In genomic region chr12:92105676-92106075, GRCh38 we compare ENCODE assay signal across 17 cellular contexts. TPM values are rescaled to one million over a fixed set of nuclear protein-coding genes. Genes with fewer than 3 reads are reported as not detected.
DNase-seq lines count a peak whose midpoint lies in the region; ATAC-seq, FAIRE-seq and TF ChIP-seq lines count a peak whose summit lies in the region.
"Had no signal": no experiment of that assay in that cellular context is flagged by ENCODE, and none has a peak within 500 bp of the region (broad histone marks: within the 10 kb centered on the region; RNA-seq: fewer than 3 reads in every experiment).

No MANE protein-coding gene starts in this region.

- no peaks in the 10 kb centered on the region for H3K27me3 ChIP-seq in H9 (ENCODE audit: insufficient read depth, low read length)
- H3K27me3 ChIP-seq: body of pancreas, uterus had no signal

- H2AFZ ChIP-seq in H9 (ENCODE audit: low read length): no peak overlapping the region

- no peak overlapping the region for H3K9ac ChIP-seq in H9 (ENCODE audit: extremely low read depth, insufficient read length, low read length)

- H3K56ac ChIP-seq in H9 (ENCODE audit: insufficient read length, low read depth, low read length): no peak overlapping the region

- peaks cover 53% of the 10 kb centered on the region for H3K4me1 Mint-ChIP-seq in activated naive CD4-positive, alpha-beta T cell treated with anti-CD3 and anti-CD28 coated beads, Interleukin-2, amount 10 ng/mL, durations not matched to agents 7 days and 5 days
- peaks cover 74% of the 10 kb centered on the region for H3K4me1 Mint-ChIP-seq in stimulated activated naive CD8-positive, alpha-beta T cell treated with anti-CD3 and anti-CD28 coated beads, Interleukin-15, amount 100 ng/mL, for 72 hours
- H3K4me1 Mint-ChIP-seq in H9: peaks cover 55 to 57% of the 10 kb centered on the region in 2 experiments

- no peak overlapping the region for H3K4me2 ChIP-seq in H9 (ENCODE audit: insufficient read depth, insufficient read length, low read length)

- no peaks in the 10 kb centered on the region for H4K20me1 ChIP-seq in H9 (ENCODE audit: control insufficient read depth, insufficient read depth, insufficient read length)

- H3K9me3 ChIP-seq in H9 (ENCODE audit: control insufficient read depth, low read depth, low read length): no peaks in the 10 kb centered on the region
- H3K9me3 ChIP-seq: body of pancreas, uterus had no signal

- no peak for TF ChIP-seq CTCF in H9 (conservative IDR thresholded peaks at IDR 0.05)

- H3K18ac ChIP-seq in H9 (ENCODE audit: insufficient read length, low read depth, low read length): no peak overlapping the region

- H3K4ac ChIP-seq in H9 (ENCODE audit: low read depth, low read length): no peak overlapping the region

- no peak for FAIRE-seq in GM12891 (lab: Jason Lieb, UNC)

- DNase-seq in activated naive CD4-positive, alpha-beta T cell treated with anti-CD3 and anti-CD28 coated beads, Interleukin-2, amount 10 ng/mL, durations not matched to agents 7 days and 5 days: no peak
- no peak for DNase-seq in activated naive CD4-positive, alpha-beta T cell treated with Interleukin-2 at 50 U/mL for 16 hours
- DNase-seq in NOMO-1 (lab: John Stamatoyannopoulos, UW; ENCODE audit: unreplicated experiment in 2 of 2): peak; percentile 76 to 78
- no peak for DNase-seq in activated naive CD4-positive, alpha-beta T cell treated with anti-CD3 and anti-CD28 coated beads, Interleukin-2, amount 50 U/mL, for 72 hours (ENCODE audit: low spot score in 2 of 2)
- DNase-seq in stimulated activated naive CD8-positive, alpha-beta T cell treated with anti-CD3 and anti-CD28 coated beads, Interleukin-15, amount 100 ng/mL, for 72 hours: no peak
- DNase-seq in GM12891 (ENCODE audit: insufficient read length, low spot score): no peak
- no peak for DNase-seq in H9
- DNase-seq: activated CD4-positive, alpha-beta T cell treated with anti-CD3 and anti-CD28 coated beads, Interleukin-2, amount 50 U/mL, for 48 hours; activated effector memory CD4-positive, alpha-beta T cell treated with Interleukin-2 at 50 U/mL for 16 hours; body of pancreas; EL; HFFc6; NCI-H1694 treated with DMSO at 0.1 percent for 48 hours; retina; uterus had no signal

- H3K14ac ChIP-seq in H9 (ENCODE audit: insufficient read depth, low read length): no peak overlapping the region

- H3K23ac ChIP-seq in H9 (ENCODE audit: insufficient read length, low read depth, low read length): no peak overlapping the region

- peaks cover 3% of the 10 kb centered on the region for H3K36me3 Mint-ChIP-seq in activated naive CD4-positive, alpha-beta T cell treated with anti-CD3 and anti-CD28 coated beads, Interleukin-2, amount 10 ng/mL, durations not matched to agents 7 days and 5 days
- peaks cover 3% of the 10 kb centered on the region in 2 donors for H3K36me3 Mint-ChIP-seq in activated naive CD4-positive, alpha-beta T cell treated with anti-CD3 and anti-CD28 coated beads, Interleukin-2, amount 50 U/mL, for 72 hours
- no peaks in the 10 kb centered on the region for H3K36me3 Mint-ChIP-seq in H9 (ENCODE audit: insufficient read depth in 1 of 3, low read depth in 3 of 3)

- no peaks in the 10 kb centered on the region for H3K23me2 ChIP-seq in H9 (ENCODE audit: insufficient read length, low read depth, low read length, poor library complexity, severe bottlenecking)

- peaks cover 7% of the 10 kb centered on the region; the same call in 1 of the 2 replicates for H3K4me1 ChIP-seq in H9 (ENCODE audit: insufficient read depth, low read length)

- no CpG with 5 or more reads among the region's 5 CpGs for WGBS in H9 (ENCODE audit: extremely low coverage, insufficient read length, low lambda C conversion rate)

- H2BK15ac ChIP-seq in H9 (ENCODE audit: low read depth, low read length): no peak overlapping the region

- H2BK120ac ChIP-seq in H9 (ENCODE audit: low read depth, low read length, poor library complexity, severe bottlenecking): no peak overlapping the region

- H4K8ac ChIP-seq in H9 (replicated peaks; ENCODE audit: insufficient read length, low read depth, low read length): no peak overlapping the region

- no peak overlapping the region for H3K27ac ChIP-seq in H9 (ENCODE audit: insufficient read length, low read depth, low read length)
- H3K27ac ChIP-seq: SK-N-MC, uterus had no signal

- H3K79me2 ChIP-seq in H9 (ENCODE audit: insufficient read depth, low read length): no peaks in the 10 kb centered on the region

- H3T11ph ChIP-seq in H9 (ENCODE audit: low read length): no peak overlapping the region

- H2BK20ac ChIP-seq in H9 (ENCODE audit: low read depth, low read length, poor library complexity, severe bottlenecking): no peak overlapping the region

- no peak for TF ChIP-seq POLR2A in GM12891 (IDR thresholded peaks at IDR 0.05; ENCODE audit: low read depth, low read length)

- H4K5ac ChIP-seq in H9 (ENCODE audit: insufficient read length, low read depth, low read length): no peak overlapping the region

- H3K9me3 Mint-ChIP-seq in activated naive CD4-positive, alpha-beta T cell treated with anti-CD3 and anti-CD28 coated beads, Interleukin-2, amount 10 ng/mL, durations not matched to agents 7 days and 5 days: peaks cover 3% of the 10 kb centered on the region
- peaks cover 3 to 5% of the 10 kb centered on the region in 2 donors for H3K9me3 Mint-ChIP-seq in activated naive CD4-positive, alpha-beta T cell treated with anti-CD3 and anti-CD28 coated beads, Interleukin-2, amount 50 U/mL, for 72 hours
- H3K9me3 Mint-ChIP-seq in stimulated activated naive CD8-positive, alpha-beta T cell treated with anti-CD3 and anti-CD28 coated beads, Interleukin-15, amount 100 ng/mL, for 72 hours: peaks cover under 1 to 5% of the 10 kb centered on the region in 2 donors
- no peaks in the 10 kb centered on the region; a peak in 1 of 5 replicates for H3K9me3 Mint-ChIP-seq in H9
- H3K9me3 Mint-ChIP-seq: HFFc6 had no signal

- H3K27me3 Mint-ChIP-seq in activated naive CD4-positive, alpha-beta T cell treated with anti-CD3 and anti-CD28 coated beads, Interleukin-2, amount 10 ng/mL, durations not matched to agents 7 days and 5 days: no peaks in the 10 kb centered on the region
- H3K27me3 Mint-ChIP-seq in stimulated activated naive CD8-positive, alpha-beta T cell treated with anti-CD3 and anti-CD28 coated beads, Interleukin-15, amount 100 ng/mL, for 72 hours: no peaks in the 10 kb centered on the region
- no peaks in the 10 kb centered on the region for H3K27me3 Mint-ChIP-seq in H9 (ENCODE audit: low read depth)

- CTCF ChIA-PET in activated naive CD4-positive, alpha-beta T cell treated with anti-CD3 and anti-CD28 coated beads, Interleukin-2, amount 10 ng/mL, durations not matched to agents 7 days and 5 days (lab: Charles Lee): interaction anchor here (1.0 kb wide), 1 partner anchor 724 kb away, joined by 3 read pairs; no protein-coding TSS in a partner anchor

- H3K27ac Mint-ChIP-seq in activated naive CD4-positive, alpha-beta T cell treated with anti-CD3 and anti-CD28 coated beads, Interleukin-2, amount 10 ng/mL, durations not matched to agents 7 days and 5 days: peak overlapping the region; percentile 75
- peak overlapping the region in 1 of 2 donors; percentile 89 for H3K27ac Mint-ChIP-seq in activated naive CD4-positive, alpha-beta T cell treated with anti-CD3 and anti-CD28 coated beads, Interleukin-2, amount 50 U/mL, for 72 hours
- peak overlapping the region in 1 of 2 donors; percentile 88 for H3K27ac Mint-ChIP-seq in stimulated activated naive CD8-positive, alpha-beta T cell treated with anti-CD3 and anti-CD28 coated beads, Interleukin-15, amount 100 ng/mL, for 72 hours
- H3K27ac Mint-ChIP-seq in H9: no peak overlapping the region; a peak in 1 of 7 replicates
- H3K27ac Mint-ChIP-seq: HFFc6 had no signal

- H4K91ac ChIP-seq in H9 (ENCODE audit: insufficient read length, low read depth, low read length): no peak overlapping the region

- no peak overlapping the region for H2BK12ac ChIP-seq in H9 (ENCODE audit: insufficient read length, low read depth, low read length)

- no peak overlapping the region for H2BK5ac ChIP-seq in H9 (ENCODE audit: insufficient read length, low read length)

- no peaks in the 10 kb centered on the region for H3K79me1 ChIP-seq in H9 (ENCODE audit: insufficient read depth, low read depth, low read length, poor library complexity, severe bottlenecking)

- ATAC-seq in activated naive CD4-positive, alpha-beta T cell treated with anti-CD3 and anti-CD28 coated beads, Interleukin-2, amount 50 U/mL, for 72 hours: peak; percentile 38 to 57
- peak; percentile 21 for ATAC-seq in stimulated activated naive CD8-positive, alpha-beta T cell treated with anti-CD3 and anti-CD28 coated beads, Interleukin-15, amount 100 ng/mL, for 72 hours
- ATAC-seq in HG02884 (IDR thresholded peaks at IDR 0.05; ENCODE audit: unreplicated experiment): no peak
- ATAC-seq: body of pancreas had no signal

- H3K4me3 Mint-ChIP-seq in activated naive CD4-positive, alpha-beta T cell treated with anti-CD3 and anti-CD28 coated beads, Interleukin-2, amount 10 ng/mL, durations not matched to agents 7 days and 5 days: no peak overlapping the region
- H3K4me3 Mint-ChIP-seq in stimulated activated naive CD8-positive, alpha-beta T cell treated with anti-CD3 and anti-CD28 coated beads, Interleukin-15, amount 100 ng/mL, for 72 hours: peak overlapping the region; percentile 68 to 79
- no peak overlapping the region for H3K4me3 Mint-ChIP-seq in H9
- H3K4me3 Mint-ChIP-seq: HFFc6 had no signal

- H2AK5ac ChIP-seq in H9 (ENCODE audit: insufficient read length, low read length): no peak overlapping the region

TF ChIP-seq in GM12891, 5 proteins besides CTCF, POLR2A, EP300 and RAD21:
- TF ChIP-seq TAF1 (IDR thresholded peaks at IDR 0.05; ENCODE audit: low read depth, low read length): no peak
- TF ChIP-seq POU2F2 (IDR thresholded peaks at IDR 0.05; ENCODE audit: low read depth, low read length): no peak
- no peak for TF ChIP-seq PAX5 (IDR thresholded peaks at IDR 0.05; ENCODE audit: insufficient read depth, low read length, severe bottlenecking)
- no peak for TF ChIP-seq SPI1 (IDR thresholded peaks at IDR 0.05; ENCODE audit: low read depth, low read length)
- no peak for TF ChIP-seq POLR2AphosphoS5 (IDR thresholded peaks at IDR 0.05; ENCODE audit: low read depth, low read length)
TF ChIP-seq in GM12891: peak in this region for 0.

RNA-seq across cellular contexts. Expression of gene BTG1, which starts 40.0 kb away (rescaled TPM):
- total RNA-seq in activated naive CD4-positive, alpha-beta T cell treated with anti-CD3 and anti-CD28 coated beads, Interleukin-2, amount 50 U/mL, for 72 hours: 100 to 1,000 TPM; 158 to 266 TPM
- polyA plus RNA-seq in GM12891 (2012; ENCODE audit: low read depth, missing spikeins): 117 TPM
- 32.0 and 32.7 TPM in 2 replicates for total RNA-seq in H9 (2021)

Comparison
In these comparisons a context has a peak if more than half of its experiments do, and no peak if none do; other contexts are left out.
1. DNase-seq: peak in NOMO-1 (2 of 2); none in activated naive CD4-positive, alpha-beta T cell treated with anti-CD3 and anti-CD28 coated beads, Interleukin-2, amount 10 ng/mL, durations not matched to agents 7 days and 5 days (single experiment), activated naive CD4-positive, alpha-beta T cell treated with Interleukin-2 at 50 U/mL for 16 hours (single experiment), activated naive CD4-positive, alpha-beta T cell treated with anti-CD3 and anti-CD28 coated beads, Interleukin-2, amount 50 U/mL, for 72 hours (0 of 2), stimulated activated naive CD8-positive, alpha-beta T cell treated with anti-CD3 and anti-CD28 coated beads, Interleukin-15, amount 100 ng/mL, for 72 hours (0 of 2), GM12891 (single experiment) and H9 (single experiment).
2. H3K4me3 Mint-ChIP-seq: peak in stimulated activated naive CD8-positive, alpha-beta T cell treated with anti-CD3 and anti-CD28 coated beads, Interleukin-15, amount 100 ng/mL, for 72 hours (2 of 2); none in activated naive CD4-positive, alpha-beta T cell treated with anti-CD3 and anti-CD28 coated beads, Interleukin-2, amount 10 ng/mL, durations not matched to agents 7 days and 5 days (single experiment) and H9 (0 of 2).